9 cellular contexts compared by ENCODE assay signal in genomic region chr4:127151941-127152340, GRCh38.
"Had no signal": no experiment of that assay in that cellular context is flagged by ENCODE, and none has a peak within 500 bp of the region (broad histone marks: within the 10 kb centered on the region; RNA-seq: fewer than 3 reads in every experiment).

No MANE protein-coding gene starts in this region.

- H2AFZ ChIP-seq: GM23248 had no signal

- DNase-seq: GM23248, GOT3, H7, HFFc6 had no signal

- H3K4me1 Mint-ChIP-seq: IgD-negative memory B cell had no signal

- H3K36me3 Mint-ChIP-seq: IgD-negative memory B cell had no signal

- H3K9me3 ChIP-seq: HAP-1 had no signal

- H3K4me3 Mint-ChIP-seq: HFFc6, IgD-negative memory B cell had no signal

- H3K27ac Mint-ChIP-seq: HFFc6, IgD-negative memory B cell had no signal

- H3K27ac ChIP-seq: GM23248, HL-60 had no signal

- H3K4me3 ChIP-seq: GM23248, HAP-1 had no signal

- H3K36me3 ChIP-seq: HAP-1 had no signal

- H3K4me1 ChIP-seq: HAP-1 had no signal

- H3K9ac ChIP-seq: GM23248 had no signal

- ATAC-seq: HCT116, HepG2 had no signal

- H3K27me3 Mint-ChIP-seq: IgD-negative memory B cell had no signal
